In genomic region chr2:172558372-172558771, GRCh38 we compare ENCODE assay signal across 13 cellular contexts. TPM values are rescaled to one million over a fixed set of nuclear protein-coding genes. Genes with fewer than 3 reads are reported as not detected.
DNase-seq lines count a peak whose midpoint lies in the region; ATAC-seq and TF ChIP-seq lines count a peak whose summit lies in the region.
"Had no signal": no experiment of that assay in that cellular context is flagged by ENCODE, and none has a peak within 500 bp of the region (broad histone marks: within the 10 kb centered on the region; RNA-seq: fewer than 3 reads in every experiment).

No MANE protein-coding gene starts in this region.

- TF ChIP-seq CTCF in Loucy (conservative IDR thresholded peaks at IDR 0.05; ENCODE audit: low read length) = no peak

- no peaks in the 10 kb centered on the region for H3K4me1 ChIP-seq in Loucy (ENCODE audit: insufficient read depth, low read length, poor library complexity, severe bottlenecking)

- H3K36me3 Mint-ChIP-seq in activated T-cell treated with anti-CD3 and anti-CD28 coated beads, Interleukin-2, amount 50 U/mL, for 72 hours (ENCODE audit: insufficient read depth in 2 of 2) = peaks cover 2 to 6% of the 10 kb centered on the region in 2 donors

- no peak for DNase-seq in activated T-cell treated with anti-CD3 and anti-CD28 coated beads, Interleukin-2, amount 50 U/mL, for 72 hours
- DNase-seq in activated T-cell treated with anti-CD3 and anti-CD28 coated beads for 4 hours = no peak
- DNase-seq in amniotic epithelial cell (ENCODE audit: low read depth) = peak; percentile 12
- no peak for DNase-seq in skeletal muscle cell (ENCODE audit: low read depth)
- DNase-seq in SIG-M5 treated with dmso at 0.1 percent for 504 hours (lab: John Stamatoyannopoulos, UW; ENCODE audit: unreplicated experiment) = no peak
- no peak for DNase-seq in epidermal melanocyte (ENCODE audit: insufficient read length, low spot score)
- DNase-seq: activated CD4-positive, CD25-positive, alpha-beta regulatory T cell treated with anti-CD3 and anti-CD28 coated beads, Interleukin-2, amount 50 U/mL, for 72 hours; GDM1; midbrain; NCI-H2227 treated with DMSO at 0.1 percent for 48 hours; retina had no signal

- H3K9ac ChIP-seq in Loucy (ENCODE audit: low read depth, low read length, poor library complexity, severe bottlenecking) = peak overlapping the region; percentile 77

- H3K79me2 ChIP-seq in Loucy (ENCODE audit: insufficient read depth, low read length) = peaks cover 65% of the 10 kb centered on the region

- H3K4me1 Mint-ChIP-seq in activated T-cell treated with anti-CD3 and anti-CD28 coated beads, Interleukin-2, amount 50 U/mL, for 72 hours (ENCODE audit: low read depth) = peaks cover 61% of the 10 kb centered on the region

- peaks cover 6% of the 10 kb centered on the region for H3K27me3 Mint-ChIP-seq in activated T-cell treated with anti-CD3 and anti-CD28 coated beads, Interleukin-2, amount 50 U/mL, for 72 hours (ENCODE audit: low read depth)

- H2AFZ ChIP-seq in Loucy (ENCODE audit: low read length) = no peak overlapping the region

- ATAC-seq in activated T-cell treated with anti-CD3 and anti-CD28 coated beads, Interleukin-2, amount 50 U/mL, for 72 hours (replicated peaks in 1 of 2) = no peak
- ATAC-seq in HG03460 (IDR thresholded peaks at IDR 0.05; ENCODE audit: unreplicated experiment) = no peak

- H3F3A ChIP-seq in Loucy (ENCODE audit: low read depth) = no peaks in the 10 kb centered on the region

- no peaks in the 10 kb centered on the region for H3K9me3 Mint-ChIP-seq in activated T-cell treated with anti-CD3 and anti-CD28 coated beads, Interleukin-2, amount 50 U/mL, for 72 hours

- H3K27ac Mint-ChIP-seq in activated T-cell treated with anti-CD3 and anti-CD28 coated beads, Interleukin-2, amount 50 U/mL, for 72 hours = peak overlapping the region; percentile 13

- no peaks in the 10 kb centered on the region for H3K9me3 ChIP-seq in Loucy (ENCODE audit: insufficient read depth, low read depth, low read length)

- H3K4me3 ChIP-seq in Loucy (ENCODE audit: low read length, poor library complexity, severe bottlenecking) (peak overlapping the region; percentile 75), skeletal muscle cell (ENCODE audit: low read depth, low read length) (peak overlapping the region; percentile 77)

- peak overlapping the region; percentile 94 to 98 for H3K4me3 Mint-ChIP-seq in activated T-cell treated with anti-CD3 and anti-CD28 coated beads, Interleukin-2, amount 50 U/mL, for 72 hours

- H3K36me3 ChIP-seq in Loucy (ENCODE audit: insufficient read depth, low read length) = no peaks in the 10 kb centered on the region; the same call in 1 of the 2 replicates

- H3K9me2 ChIP-seq in Loucy (replicated peaks; ENCODE audit: low read depth, low read length) = no peaks in the 10 kb centered on the region

- peak overlapping the region; percentile 75 for H3K4me2 ChIP-seq in Loucy (ENCODE audit: low read depth, low read length, poor library complexity, severe bottlenecking)

- no peaks in the 10 kb centered on the region for H3K27me3 ChIP-seq in Loucy (ENCODE audit: insufficient read depth, low read length, poor library complexity, severe bottlenecking)

- peaks cover 15% of the 10 kb centered on the region for H4K20me1 ChIP-seq in Loucy (ENCODE audit: insufficient read depth, low read length, poor library complexity, severe bottlenecking)

RNA-seq across cellular contexts. Expression of gene PDK1, which starts 2.5 kb away (rescaled TPM):
- 10 to 100 TPM; 22.5 to 33.6 TPM for total RNA-seq in activated T-cell treated with anti-CD3 and anti-CD28 coated beads, Interleukin-2, amount 50 U/mL, for 72 hours
